ENCODE assay signal across 29 cellular contexts in genomic region chr5:59385700-59386099, GRCh38.
"Had no signal": no experiment of that assay in that cellular context is flagged by ENCODE, and none has a peak within 500 bp of the region (broad histone marks: within the 10 kb centered on the region; RNA-seq: fewer than 3 reads in every experiment).

No MANE protein-coding gene starts in this region.

- H3K27me3 Mint-ChIP-seq: naive B cell, progenitor cell of endocrine pancreas had no signal

- H3K4me3 ChIP-seq: colonic mucosa, esophagus squamous epithelium, heart right ventricle, lower lobe of right lung, mucosa of descending colon, right lobe of liver, suprapubic skin, transverse colon, vagina had no signal

- DNase-seq: colonic mucosa; effector memory CD4-positive, alpha-beta T cell; erythroblast; esophagus squamous epithelium; foreskin melanocyte; glutamatergic neuron; heart right ventricle; hippocampal formation; immature natural killer cell; islet precursor cell; left ventricle myocardium superior; lower lobe of right lung; mucosa of descending colon; naive B cell; right lobe of liver; small intestine; stimulated activated CD4-positive, alpha-beta T cell treated with anti-CD3 and anti-CD28 coated beads, Interleukin-15, amount 100 ng/mL, for 24 hours; stimulated activated CD4-positive, alpha-beta T cell treated with anti-CD3 and anti-CD28 coated beads, Interleukin-4, amount 100 ng/mL, for 1 hour; stimulated activated CD8-positive, alpha-beta memory T cell treated with anti-CD3 and anti-CD28 coated beads, Interleukin-4, amount 100 ng/mL, for 48 hours; stimulated activated naive CD4-positive, alpha-beta T cell; stimulated activated naive CD8-positive, alpha-beta T cell treated with anti-CD3 and anti-CD28 coated beads, Interleukin-15, amount 100 ng/mL, for 72 hours; transverse colon had no signal

- H3K4me1 ChIP-seq: colonic mucosa, esophagus squamous epithelium, heart right ventricle, parathyroid adenoma, right lobe of liver, suprapubic skin, vagina had no signal

- H2AFZ ChIP-seq: parathyroid adenoma had no signal

- H3K9ac ChIP-seq: parathyroid adenoma had no signal

- H3K9me3 ChIP-seq: colonic mucosa, esophagus squamous epithelium, heart right ventricle, lower lobe of right lung, mucosa of descending colon, right lobe of liver, suprapubic skin, transverse colon, vagina had no signal

- ATAC-seq: heart right ventricle; left ventricle myocardium superior; lower lobe of right lung; mucosa of descending colon; natural killer cell treated with Interleukin-12 subunit alpha and Interleukin-12 subunit beta and Interleukin-15 and Interleukin-18, amount 100 ng/mL, for 72 hours; right lobe of liver; stimulated activated naive CD8-positive, alpha-beta T cell treated with anti-CD3 and anti-CD28 coated beads, Interleukin-15, amount 100 ng/mL, for 72 hours had no signal

- H3K27ac ChIP-seq: colonic mucosa, esophagus squamous epithelium, heart right ventricle, lower lobe of right lung, parathyroid adenoma, right lobe of liver, suprapubic skin, transverse colon, vagina had no signal

- H3K36me3 Mint-ChIP-seq: immature natural killer cell; mesothelial cell of epicardium; naive B cell; natural killer cell treated with Interleukin-12 subunit alpha and Interleukin-12 subunit beta and Interleukin-15 and Interleukin-18, amount 100 ng/mL, for 72 hours had no signal

- H3K9me3 Mint-ChIP-seq: immature natural killer cell; mesothelial cell of epicardium; naive B cell; natural killer cell treated with Interleukin-12 subunit alpha and Interleukin-12 subunit beta and Interleukin-15 and Interleukin-18, amount 100 ng/mL, for 72 hours; neural crest cell; stimulated activated naive CD8-positive, alpha-beta T cell treated with anti-CD3 and anti-CD28 coated beads, Interleukin-15, amount 100 ng/mL, for 72 hours had no signal

- H3K27ac Mint-ChIP-seq: immature natural killer cell; natural killer cell treated with Interleukin-12 subunit alpha and Interleukin-12 subunit beta and Interleukin-15 and Interleukin-18, amount 100 ng/mL, for 72 hours; progenitor cell of endocrine pancreas had no signal

- H3K4me1 Mint-ChIP-seq: stimulated activated naive CD8-positive, alpha-beta T cell treated with anti-CD3 and anti-CD28 coated beads, Interleukin-15, amount 100 ng/mL, for 72 hours had no signal

- H3K36me3 ChIP-seq: colonic mucosa, esophagus squamous epithelium, heart right ventricle, lower lobe of right lung, right lobe of liver, suprapubic skin, transverse colon, vagina had no signal

- H3K4me3 Mint-ChIP-seq: immature natural killer cell; mesothelial cell of epicardium; naive B cell; natural killer cell treated with Interleukin-12 subunit alpha and Interleukin-12 subunit beta and Interleukin-15 and Interleukin-18, amount 100 ng/mL, for 72 hours; neural crest cell; stimulated activated naive CD8-positive, alpha-beta T cell treated with anti-CD3 and anti-CD28 coated beads, Interleukin-15, amount 100 ng/mL, for 72 hours had no signal

- H3K27me3 ChIP-seq: colonic mucosa, esophagus squamous epithelium, heart right ventricle, right lobe of liver, suprapubic skin, transverse colon, vagina had no signal
